ENCODE assay signal across 26 cellular contexts in genomic region chr4:94395541-94395940, GRCh38. TPM values are rescaled to one million over a fixed set of nuclear protein-coding genes. Genes with fewer than 3 reads are reported as not detected.
"Had no signal": no experiment of that assay in that cellular context is flagged by ENCODE, and none has a peak within 500 bp of the region (broad histone marks: within the 10 kb centered on the region; RNA-seq: fewer than 3 reads in every experiment).

No MANE protein-coding gene starts in this region.

- H2AFZ ChIP-seq: neural progenitor cell, parathyroid adenoma had no signal

- H3K4me2 ChIP-seq: neural progenitor cell had no signal

- H3K4me3 ChIP-seq: dorsolateral prefrontal cortex, gastrocnemius medialis, lung, mucosa of descending colon, neural progenitor cell, right atrium auricular region, testis, tibial artery had no signal

- H3K4me1 ChIP-seq: gastrocnemius medialis, neural progenitor cell, parathyroid adenoma, right atrium auricular region, testis, tibial artery had no signal

- H3K36me3 ChIP-seq: gastrocnemius medialis, neural progenitor cell, right atrium auricular region, tibial artery had no signal

- H3K9ac ChIP-seq: neural progenitor cell, parathyroid adenoma had no signal

- H3K27ac ChIP-seq: dorsolateral prefrontal cortex, epithelial cell of prostate, gastrocnemius medialis, neural progenitor cell, parathyroid adenoma, right atrium auricular region, testis, tibial artery had no signal

- DNase-seq: dorsolateral prefrontal cortex; effector CD4-positive, alpha-beta T cell; gastrocnemius medialis; head of caudate nucleus; mesenchymal stem cell; mucosa of descending colon; naive thymus-derived CD4-positive, alpha-beta T cell; stimulated activated CD4-positive, alpha-beta T cell treated with anti-CD3 and anti-CD28 coated beads, Interleukin-4, amount 100 ng/mL, for 4 hours; stimulated activated naive CD8-positive, alpha-beta T cell treated with anti-CD3 and anti-CD28 coated beads, Interleukin-15, Interleukin-2, amounts not matched to agents 100 U/mL and 50 U/mL, for 24 hours; substantia nigra; testis; tibial artery had no signal

- H3K27me3 ChIP-seq: gastrocnemius medialis, neural progenitor cell, right atrium auricular region, testis, tibial artery had no signal

- H3K9me3 ChIP-seq: gastrocnemius medialis, mucosa of descending colon, right atrium auricular region, testis, tibial artery had no signal

- ATAC-seq: esophagus mucosa; gastrocnemius medialis; mucosa of descending colon; naive thymus-derived CD4-positive, alpha-beta T cell; sciatic nerve; stimulated activated memory B cell treated with anti-CD40 and anti-IgM and Interleukin-4, amounts not matched to agents 10 μg/mL and 1 μg/mL and 100 μg/mL, for 72 hours; stimulated activated naive CD8-positive, alpha-beta T cell treated with anti-CD3 and anti-CD28 coated beads, Interleukin-15, Interleukin-2, amounts not matched to agents 100 U/mL and 50 U/mL, for 24 hours had no signal

- H3K79me2 ChIP-seq: parathyroid adenoma had no signal

RNA-seq across cellular contexts. Expression of gene HPGDS, which starts 52.9 kb away (rescaled TPM):
- total RNA-seq: esophagus mucosa, fibroblast of villous mesenchyme, glomerular endothelial cell, mesothelial cell of epicardium, osteoblast, progenitor cell of endocrine pancreas had no signal
- polyA plus RNA-seq: keratinocyte; naive thymus-derived CD4-positive, alpha-beta T cell had no signal
